Comparison of ENCODE assay signal across 1 cellular context in genomic region chr3:42600958-42601675, GRCh38.
TF ChIP-seq lines count a peak whose summit lies in the region.

No MANE protein-coding gene starts in this region.

TF ChIP-seq in GM12891, 5 proteins besides CTCF, POLR2A, EP300 and RAD21 (continued from another document):
- TF ChIP-seq POU2F2 (IDR thresholded peaks at IDR 0.05; ENCODE audit: low read depth, low read length) (no peak), SPI1 (IDR thresholded peaks at IDR 0.05; ENCODE audit: low read depth, low read length) (no peak), PAX5 (IDR thresholded peaks at IDR 0.05; ENCODE audit: insufficient read depth, low read length, severe bottlenecking) (no peak)
